In the genomic region with DNA sequence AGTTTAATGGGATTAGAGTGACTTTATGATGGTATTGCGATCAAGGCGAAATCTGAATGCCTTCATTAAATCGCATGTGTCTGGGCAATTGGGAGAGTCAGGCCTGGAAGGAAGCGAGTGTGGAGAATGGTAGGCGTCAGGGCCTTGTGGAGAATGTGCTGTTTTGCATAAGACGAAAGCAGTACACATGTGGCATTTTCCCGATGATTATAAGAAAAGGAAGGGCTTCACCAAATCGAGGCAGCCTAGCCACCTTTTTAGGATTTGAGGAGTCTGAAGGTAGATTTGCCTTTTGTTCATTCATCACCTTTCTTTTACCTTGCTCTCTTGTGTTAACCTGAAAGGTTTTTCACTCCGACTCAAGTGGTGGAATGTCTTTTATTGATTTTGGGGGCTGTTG, we compare ENCODE assay signal across 9 cellular contexts. TPM values are rescaled to one million over a fixed set of nuclear protein-coding genes. Genes with fewer than 3 reads are reported as not detected.
DNase-seq lines count a peak whose midpoint lies in the region; ATAC-seq and TF ChIP-seq lines count a peak whose summit lies in the region.
"Had no signal": no experiment of that assay in that cellular context is flagged by ENCODE, and none has a peak within 500 bp of the region (broad histone marks: within the 10 kb centered on the region; RNA-seq: fewer than 3 reads in every experiment).

No MANE protein-coding gene starts in this region.

- peak overlapping the region in 1 of 2 experiments; percentile 22 for H3K18ac ChIP-seq in mesenchymal stem cell (ENCODE audit: low read depth in 1 of 2, low read length in 2 of 2)

- peak overlapping the region; percentile 96 for H3K27ac ChIP-seq in caudate nucleus (ENCODE audit: low read depth, low read length)
- no peak overlapping the region for H3K27ac ChIP-seq in mesenchymal stem cell (ENCODE audit: low read length, poor library complexity, severe bottlenecking)
- peak overlapping the region; percentile 98 to 100 for H3K27ac ChIP-seq in tibial artery

- peak overlapping the region in 1 of 2 experiments; percentile 9 for H3K4ac ChIP-seq in mesenchymal stem cell (ENCODE audit: low read depth in 1 of 2, low read length in 2 of 2)

- peak overlapping the region; percentile 31 to 99 (median 98) for H3K27ac Mint-ChIP-seq in IgD-negative memory B cell

- no peak overlapping the region for H2BK5ac ChIP-seq in mesenchymal stem cell (ENCODE audit: low read depth, low read length, poor library complexity, severe bottlenecking)

- peaks cover 4% of the 10 kb centered on the region for H3K27me3 Mint-ChIP-seq in IgD-negative memory B cell

- H3K14ac ChIP-seq in mesenchymal stem cell (ENCODE audit: low read length in 2 of 2): no peak overlapping the region

- no peak overlapping the region for H2AFZ ChIP-seq in mesenchymal stem cell (ENCODE audit: low read depth, low read length)

- no peak for ATAC-seq in HG03354 (IDR thresholded peaks at IDR 0.05; ENCODE audit: poor library complexity, severe bottlenecking, unreplicated experiment)

- peaks cover 2 to 8% (median 3%) of the 10 kb centered on the region in 3 donors for H3K9me3 Mint-ChIP-seq in IgD-negative memory B cell
- H3K9me3 Mint-ChIP-seq: dendritic cell treated with granulocyte-macrophage colony-stimulating factor and Interleukin-4, amounts not matched to agents 40 ng/mL and 50 ng/mL, for 4 days had no signal

- H2BK15ac ChIP-seq in mesenchymal stem cell (ENCODE audit: low read depth, poor library complexity, severe bottlenecking): no peak overlapping the region

- H3K23ac ChIP-seq in mesenchymal stem cell (ENCODE audit: low read length in 2 of 2): no peak overlapping the region

- H3K4me1 Mint-ChIP-seq in IgD-negative memory B cell: peaks cover 32 to 50% (median 42%) of the 10 kb centered on the region in 3 donors

- H3K4me3 Mint-ChIP-seq in IgD-negative memory B cell: peak overlapping the region in 2 of 4 donors; percentile 73 to 88
- H3K4me3 Mint-ChIP-seq: dendritic cell treated with granulocyte-macrophage colony-stimulating factor and Interleukin-4, amounts not matched to agents 40 ng/mL and 50 ng/mL, for 4 days had no signal

- intact Hi-C loops in tibial artery (cut with DNase I; ENCODE audit: low total_unique reads): loop anchor here (10.0 kb wide), 1 partner anchor 129 kb away; no protein-coding TSS in a partner anchor

- H3K27me3 ChIP-seq in mesenchymal stem cell (ENCODE audit: control insufficient read depth in 1 of 2, insufficient read depth in 1 of 2, low read length in 2 of 2) (no peaks in the 10 kb centered on the region), tibial artery (no peaks in the 10 kb centered on the region)

- H2AK5ac ChIP-seq in mesenchymal stem cell (ENCODE audit: low read length, severe bottlenecking): no peak overlapping the region

- WGBS in mesenchymal stem cell: 93% methylated on average over 9 of the region's 9 CpGs

- no peaks in the 10 kb centered on the region for H3K9me3 ChIP-seq in mesenchymal stem cell (ENCODE audit: control insufficient read depth, low read length)
- H3K9me3 ChIP-seq in tibial artery: no peaks in the 10 kb centered on the region

- H3K4me2 ChIP-seq in mesenchymal stem cell (ENCODE audit: low read length, poor library complexity, severe bottlenecking): no peak overlapping the region

- H2BK120ac ChIP-seq in mesenchymal stem cell (ENCODE audit: low read depth, low read length): no peak overlapping the region

- H3K4me3 ChIP-seq in mesenchymal stem cell (ENCODE audit: insufficient read depth in 1 of 2, low read depth in 1 of 2, low read length in 2 of 2) (peak overlapping the region in 1 of 2 experiments; percentile 74), tibial artery (peak overlapping the region; percentile 27 to 52)

- no peak overlapping the region for H2BK12ac ChIP-seq in mesenchymal stem cell (ENCODE audit: low read length in 2 of 2)

- H3K36me3 ChIP-seq in mesenchymal stem cell (ENCODE audit: control insufficient read depth in 1 of 2, insufficient read depth in 2 of 2, low read depth in 1 of 2, low read length in 2 of 2) (peaks cover 13 to 48% of the 10 kb centered on the region in 2 experiments), tibial artery (peaks cover 8 to 21% (median 11%) of the 10 kb centered on the region in 3 donors)

- peak overlapping the region; percentile 87 for H3K9ac ChIP-seq in mesenchymal stem cell (ENCODE audit: low read length)

- peaks cover 16% of the 10 kb centered on the region for H3K36me3 Mint-ChIP-seq in IgD-negative memory B cell

- H3K79me1 ChIP-seq in mesenchymal stem cell (replicated peaks; ENCODE audit: low read length, poor library complexity, severe bottlenecking): peaks cover 14% of the 10 kb centered on the region

- TF ChIP-seq CTCF in tibial artery (IDR thresholded peaks at IDR 0.05): no peak

- peak overlapping the region; percentile 56 for H4K8ac ChIP-seq in mesenchymal stem cell (ENCODE audit: low read length)

- H4K91ac ChIP-seq in mesenchymal stem cell (ENCODE audit: low read length): peak overlapping the region; percentile 28

- H3K4me1 ChIP-seq in mesenchymal stem cell (ENCODE audit: control insufficient read depth, insufficient read depth, low read depth, low read length) (peaks cover 19% of the 10 kb centered on the region), tibial artery (peaks cover 0 to 95% (median 56%) of the 10 kb centered on the region in 4 donors)

- DNase-seq in caudate nucleus (lab: John Stamatoyannopoulos, UW) (peak in 7 of 61 donors; percentile 14 to 61 (median 44)), mesenchymal stem cell (no peak), tibial artery (peak in 1 of 2 donors; percentile 23), HUDEP-2 (lab: John Stamatoyannopoulos, UW; ENCODE audit: unreplicated experiment in 76 of 76) (no peak), H4 (ENCODE audit: low spot score) (no peak)
- no peak for DNase-seq in activated CD4-positive, alpha-beta T cell treated with anti-CD3 and anti-CD28 coated beads for 48 hours

RNA-seq across cellular contexts. Expression of a gene that starts 1.0 kb away (rescaled TPM):
- 14.8 TPM for polyA plus RNA-seq in IgD-negative memory B cell
- polyA plus RNA-seq in mesenchymal stem cell (2013, experiment 1 of 2): 65.7 TPM
- 65.9 TPM for polyA plus RNA-seq in mesenchymal stem cell (2013, experiment 2 of 2)
- 57.8 and 75.1 TPM in 2 replicates for total RNA-seq in H4 (2014; rRNA removed; shearing (Covaris generic))
